ENCODE assay signal across 8 cellular contexts in the genomic region with DNA sequence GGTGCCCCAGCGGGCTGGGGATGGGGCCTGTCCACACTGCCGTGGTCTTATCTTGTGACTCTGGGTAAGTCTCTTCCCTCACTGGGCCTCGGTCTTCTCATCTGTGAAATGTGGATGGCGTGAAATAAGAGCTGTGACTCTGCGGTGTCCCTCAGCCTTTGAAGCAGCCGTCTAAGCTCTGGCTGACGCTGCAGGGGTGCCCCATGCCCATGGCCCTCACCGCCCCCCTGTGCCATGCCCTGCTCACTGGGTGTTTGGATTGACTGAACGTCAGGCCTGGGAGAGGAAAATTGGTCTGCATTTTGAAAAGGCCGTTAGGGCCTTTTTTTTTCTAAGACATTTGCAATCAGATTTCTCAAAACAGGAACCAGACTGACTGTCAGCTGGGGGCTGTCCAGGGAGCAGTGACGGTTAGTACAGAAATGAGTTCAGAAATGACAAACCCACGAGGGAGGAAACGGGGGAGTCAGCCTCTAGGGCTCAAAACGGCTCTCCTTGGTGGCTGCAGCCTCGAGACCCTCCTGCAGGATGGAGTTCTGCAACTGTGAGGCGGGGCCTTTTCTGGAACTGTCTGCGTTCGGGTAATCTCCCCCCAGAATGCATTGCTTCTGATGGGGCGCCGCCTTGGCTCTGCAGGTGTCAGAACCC. TPM values are rescaled to one million over a fixed set of nuclear protein-coding genes. Genes with fewer than 3 reads are reported as not detected.
DNase-seq lines count a peak whose midpoint lies in the region; ATAC-seq, FAIRE-seq and TF ChIP-seq lines count a peak whose summit lies in the region.

No MANE protein-coding gene starts in this region.

- peak overlapping the region; percentile 58 to 78 for H3K4me3 ChIP-seq in kidney (ENCODE audit: low read length in 2 of 2)

- FAIRE-seq in kidney (lab: Jason Lieb, UNC): no peak

- H3K36me3 Mint-ChIP-seq in activated naive CD4-positive, alpha-beta T cell treated with anti-CD3 and anti-CD28 coated beads, Interleukin-2, amount 50 U/mL, for 72 hours: peaks cover 48 to 67% of the 10 kb centered on the region in 2 donors

- H3K27ac ChIP-seq in kidney (ENCODE audit: low read depth in 2 of 2, low read length in 2 of 2): peak overlapping the region; percentile 61 to 84

- peaks cover 48 to 66% of the 10 kb centered on the region in 2 donors for H3K4me1 ChIP-seq in kidney (ENCODE audit: control insufficient read depth in 1 of 2, insufficient read depth in 1 of 2, low read depth in 1 of 2, low read length in 2 of 2)

- H3K9me3 ChIP-seq in kidney (ENCODE audit: control insufficient read depth in 1 of 2, low read length in 2 of 2): no peaks in the 10 kb centered on the region

- peak overlapping the region; percentile 95 to 97 for H3K27ac Mint-ChIP-seq in activated naive CD4-positive, alpha-beta T cell treated with anti-CD3 and anti-CD28 coated beads, Interleukin-2, amount 50 U/mL, for 72 hours

- peaks cover 2 to 5% of the 10 kb centered on the region in 2 donors for H3K36me3 ChIP-seq in kidney (ENCODE audit: control insufficient read depth in 1 of 2, insufficient read depth in 2 of 2, low read length in 2 of 2)

- intact Hi-C loops in kidney (cut with DNase I): loop anchor here (5.0 kb wide), 1 partner anchor 49 kb away; no protein-coding TSS in a partner anchor

- H3K9me3 Mint-ChIP-seq in activated naive CD4-positive, alpha-beta T cell treated with anti-CD3 and anti-CD28 coated beads, Interleukin-2, amount 50 U/mL, for 72 hours: no peaks in the 10 kb centered on the region

- TF ChIP-seq CTCF in kidney (IDR thresholded peaks at IDR 0.05; ENCODE audit: borderline replicate concordance, extremely low read depth, insufficient read depth): no peak

- peak; percentile 59 to 71 (median 65) for DNase-seq in stimulated activated CD4-positive, alpha-beta T cell treated with anti-CD3 and anti-CD28 coated beads, Interleukin-12 subunit alpha, Interleukin-12 subunit beta, amount 100 ng/mL, for 48 hours (ENCODE audit: low read depth in 2 of 3, low spot score in 1 of 3)
- DNase-seq in stimulated activated CD4-positive, alpha-beta T cell treated with anti-CD3 and anti-CD28 coated beads, Interleukin-12 subunit alpha, Interleukin-12 subunit beta, amount 100 ng/mL, for 4 hours: no peak
- peak; percentile 92 to 94 for DNase-seq in NOMO-1 (lab: John Stamatoyannopoulos, UW; ENCODE audit: unreplicated experiment in 2 of 2)
- DNase-seq in activated naive CD4-positive, alpha-beta T cell treated with anti-CD3 and anti-CD28 coated beads, Interleukin-2, amount 50 U/mL, for 72 hours (ENCODE audit: low spot score in 2 of 2): peak; percentile 79 to 87
- DNase-seq in kidney: peak; percentile 69
- peak; percentile 41 to 64 (median 50) for DNase-seq in stimulated activated naive CD4-positive, alpha-beta T cell (lab: John Stamatoyannopoulos, UW)
- DNase-seq in SW 1271 (lab: John Stamatoyannopoulos, UW): no peak
- DNase-seq in hepatic stellate cell (ENCODE audit: low spot score): no peak

- peak; percentile 61 to 79 for ATAC-seq in activated naive CD4-positive, alpha-beta T cell treated with anti-CD3 and anti-CD28 coated beads, Interleukin-2, amount 50 U/mL, for 72 hours

- peak overlapping the region in 1 of 2 donors; percentile 76 for H3K9ac ChIP-seq in kidney (ENCODE audit: low read length in 2 of 2)

RNA-seq across cellular contexts. Expression of a gene that starts 1.9 kb away (rescaled TPM):
- 100 to 1,000 TPM; 289 to 376 TPM for total RNA-seq in activated naive CD4-positive, alpha-beta T cell treated with anti-CD3 and anti-CD28 coated beads, Interleukin-2, amount 50 U/mL, for 72 hours
- 80.8 TPM for total RNA-seq in kidney
- 28.2 TPM for polyA plus RNA-seq in kidney (ENCODE audit: insufficient read depth, low read depth, low replicate concordance)

RNA-seq across cellular contexts. Expression of a gene that starts 20.9 kb away (rescaled TPM):
- total RNA-seq in activated naive CD4-positive, alpha-beta T cell treated with anti-CD3 and anti-CD28 coated beads, Interleukin-2, amount 50 U/mL, for 72 hours: 100 to 1,000 TPM in 1 of 2 donors, 10 to 100 TPM in 1; 76.0 to 213 TPM
- 68.3 TPM for total RNA-seq in kidney
- polyA plus RNA-seq in kidney (ENCODE audit: insufficient read depth, low read depth, low replicate concordance): 21.9 TPM

RNA-seq across cellular contexts. Expression of a gene that starts 35.2 kb away (rescaled TPM):
- total RNA-seq in activated naive CD4-positive, alpha-beta T cell treated with anti-CD3 and anti-CD28 coated beads, Interleukin-2, amount 50 U/mL, for 72 hours: 10 to 100 TPM; 11.6 to 16.5 TPM
- 68.9 TPM for total RNA-seq in kidney
- 25.0 TPM for polyA plus RNA-seq in kidney (ENCODE audit: insufficient read depth, low read depth, low replicate concordance)

Comparison
In these comparisons a context has a peak if more than half of its experiments do, and no peak if none do; other contexts are left out.
1. DNase-seq: peak in stimulated activated CD4-positive, alpha-beta T cell treated with anti-CD3 and anti-CD28 coated beads, Interleukin-12 subunit alpha, Interleukin-12 subunit beta, amount 100 ng/mL, for 48 hours (3 of 3), NOMO-1 (2 of 2), activated naive CD4-positive, alpha-beta T cell treated with anti-CD3 and anti-CD28 coated beads, Interleukin-2, amount 50 U/mL, for 72 hours (2 of 2), kidney (single experiment) and stimulated activated naive CD4-positive, alpha-beta T cell (6 of 6); none in stimulated activated CD4-positive, alpha-beta T cell treated with anti-CD3 and anti-CD28 coated beads, Interleukin-12 subunit alpha, Interleukin-12 subunit beta, amount 100 ng/mL, for 4 hours (single experiment), SW 1271 (0 of 2) and hepatic stellate cell (single experiment).